Comparison of ENCODE assay signal across 20 cellular contexts in genomic region chr20:48875233-48875913, GRCh38. TPM values are rescaled to one million over a fixed set of nuclear protein-coding genes. Genes with fewer than 3 reads are reported as not detected.
DNase-seq lines count a peak whose midpoint lies in the region; ATAC-seq, FAIRE-seq and TF ChIP-seq lines count a peak whose summit lies in the region.
"Had no signal": no experiment of that assay in that cellular context is flagged by ENCODE, and none has a peak within 500 bp of the region (broad histone marks: within the 10 kb centered on the region; RNA-seq: fewer than 3 reads in every experiment).

No MANE protein-coding gene starts in this region.

- no peak for FAIRE-seq in H1 (lab: Jason Lieb, UNC)

- no peak for TF ChIP-seq CTCF in H1 (IDR thresholded peaks at IDR 0.05; ENCODE audit: control extremely low read depth in 1 of 3, insufficient read depth in 1 of 3, low read depth in 1 of 3, low read length in 3 of 3)
- no peak for TF ChIP-seq CTCF in ovary (IDR thresholded peaks at IDR 0.05)

- no peak overlapping the region for H3K4me3 Mint-ChIP-seq in activated naive CD8-positive, alpha-beta T cell treated with anti-CD3 and anti-CD28 coated beads, Interleukin-2, amount 10 ng/mL, durations not matched to agents 7 days and 5 days
- H3K4me3 Mint-ChIP-seq in activated naive CD8-positive, alpha-beta T cell treated with anti-CD3 and anti-CD28 coated beads for 36 hours = no peak overlapping the region
- H3K4me3 Mint-ChIP-seq: activated naive CD8-positive, alpha-beta T cell; nephron progenitor cell had no signal

- H3K27me3 ChIP-seq in H1 (replicated peaks in 1 of 4; ENCODE audit: control insufficient read depth in 3 of 4, extremely low read depth in 1 of 4, insufficient read depth in 3 of 4, low read length in 3 of 4) = no peaks in the 10 kb centered on the region
- H3K27me3 ChIP-seq in ovary = no peaks in the 10 kb centered on the region
- H3K27me3 ChIP-seq: body of pancreas, colonic mucosa, tibial nerve had no signal

- H2AFZ ChIP-seq in H1 (ENCODE audit: low read length) = 0 out of 2 replicates have a peak overlapping the region, but pooled peaks have one; percentile 8

- no peak for TF ChIP-seq RAD21 in H1 (IDR thresholded peaks at IDR 0.05 in 1 of 2, conservative IDR thresholded peaks at IDR 0.05 in 1 of 2; ENCODE audit: low read depth in 2 of 2, low read length in 2 of 2)

- H2BK20ac ChIP-seq in H1 (ENCODE audit: low read length) = no peak overlapping the region

- H3K18ac ChIP-seq in H1 (ENCODE audit: extremely low read depth, low read length) = no peak overlapping the region; the same call in 1 of the 2 replicates

- H3K36me3 Mint-ChIP-seq in activated naive CD8-positive, alpha-beta T cell treated with anti-CD3 and anti-CD28 coated beads, Interleukin-2, amount 10 ng/mL, durations not matched to agents 7 days and 5 days = peaks cover 7% of the 10 kb centered on the region
- peaks cover 6% of the 10 kb centered on the region for H3K36me3 Mint-ChIP-seq in activated naive CD8-positive, alpha-beta T cell treated with anti-CD3 and anti-CD28 coated beads for 36 hours

- H4K20me1 ChIP-seq in H1 (replicated peaks in 1 of 2; ENCODE audit: control insufficient read depth in 1 of 2, insufficient read depth in 2 of 2, low read length in 2 of 2) = no peaks in the 10 kb centered on the region

- no peak overlapping the region for H2BK15ac ChIP-seq in H1 (ENCODE audit: low read length)

- no peaks in the 10 kb centered on the region for H3K9me3 ChIP-seq in H1 (ENCODE audit: insufficient read depth in 2 of 2, low read depth in 1 of 2, low read length in 1 of 2)
- H3K9me3 ChIP-seq in ovary = no peaks in the 10 kb centered on the region
- H3K9me3 ChIP-seq: body of pancreas, Caco-2, colonic mucosa, psoas muscle, tibial nerve had no signal

- peaks cover 0 to 4% (median 0%) of the 10 kb centered on the region in 4 experiments; a peak in 1 of 7 replicates for H3K4me1 ChIP-seq in H1 (replicated peaks in 1 of 4; ENCODE audit: control insufficient read depth in 3 of 4, insufficient read depth in 4 of 4, low read length in 3 of 4)
- no peaks in the 10 kb centered on the region for H3K4me1 ChIP-seq in ovary (ENCODE audit: insufficient read depth)
- H3K4me1 ChIP-seq: body of pancreas, colonic mucosa, psoas muscle had no signal

- WGBS in H1 (ENCODE audit: extremely low coverage in 1 of 2, insufficient coverage in 1 of 2, insufficient read length in 1 of 2, insufficient replicate concordance in 2 of 2, low coverage in 1 of 2, low lambda C conversion rate in 2 of 2, missing lambda C conversion rate in 1 of 2), 2 experiments = 91% methylated on average over 17 of the region's 17 CpGs; no CpG with 5 or more reads in 1 of the 2 experiments
- 85 to 89% (median 86%) methylated on average over 17 of the region's 17 CpGs for WGBS in ovary, 3 donors

- intact Hi-C loops in ovary (cut with DNase I) = no loop called here

- no peak overlapping the region for H3K14ac ChIP-seq in H1 (ENCODE audit: insufficient read length)

- H3K9ac ChIP-seq in H1 (replicated peaks in 1 of 4; ENCODE audit: extremely low read depth in 1 of 4, low read depth in 3 of 4, low read length in 3 of 4) = no peak overlapping the region

- POLR2A ChIA-PET in activated naive CD8-positive, alpha-beta T cell treated with anti-CD3 and anti-CD28 coated beads, Interleukin-2, amount 10 ng/mL, durations not matched to agents 7 days and 5 days (lab: Charles Lee) = no interaction called here
- POLR2A ChIA-PET in H1 (lab: Charles Lee; ENCODE audit: partially characterized antibody) = no interaction called here

- peaks cover 2% of the 10 kb centered on the region for H3K27me3 Mint-ChIP-seq in activated naive CD8-positive, alpha-beta T cell treated with anti-CD3 and anti-CD28 coated beads, Interleukin-2, amount 10 ng/mL, durations not matched to agents 7 days and 5 days
- H3K27me3 Mint-ChIP-seq in activated naive CD8-positive, alpha-beta T cell treated with anti-CD3 and anti-CD28 coated beads for 36 hours = no peaks in the 10 kb centered on the region
- H3K27me3 Mint-ChIP-seq: activated naive CD8-positive, alpha-beta T cell had no signal

- H3K27ac ChIP-seq in H1 (ENCODE audit: low read depth, low read length) (no peak overlapping the region), ovary (no peak overlapping the region)
- H3K27ac ChIP-seq: body of pancreas, colonic mucosa, psoas muscle, tibial nerve, VCaP had no signal

- H3K23me2 ChIP-seq in H1 (ENCODE audit: low read depth, low read length) = peaks cover 2% of the 10 kb centered on the region; the same call in 1 of the 2 replicates

- H2AK5ac ChIP-seq in H1 (ENCODE audit: low read depth, low read length) = no peak overlapping the region

- no peak overlapping the region for H3K4me2 ChIP-seq in H1 (ENCODE audit: insufficient read depth in 1 of 2, low read depth in 2 of 2, low read length in 2 of 2)

- H3K23ac ChIP-seq in H1 (ENCODE audit: insufficient read length) = no peak overlapping the region

- TF ChIP-seq EP300 in H1 (IDR thresholded peaks at IDR 0.05; ENCODE audit: borderline replicate concordance in 1 of 2, low read depth in 2 of 2, low read length in 2 of 2) (no peak), ovary (IDR thresholded peaks at IDR 0.05) (no peak)

- H3K9me3 Mint-ChIP-seq in activated naive CD8-positive, alpha-beta T cell treated with anti-CD3 and anti-CD28 coated beads, Interleukin-2, amount 10 ng/mL, durations not matched to agents 7 days and 5 days = peaks cover 6% of the 10 kb centered on the region
- H3K9me3 Mint-ChIP-seq in activated naive CD8-positive, alpha-beta T cell treated with anti-CD3 and anti-CD28 coated beads for 36 hours = peaks cover 3% of the 10 kb centered on the region
- H3K9me3 Mint-ChIP-seq: nephron progenitor cell had no signal

- peak overlapping the region; percentile 11 for H3K27ac Mint-ChIP-seq in activated naive CD8-positive, alpha-beta T cell treated with anti-CD3 and anti-CD28 coated beads, Interleukin-2, amount 10 ng/mL, durations not matched to agents 7 days and 5 days
- H3K27ac Mint-ChIP-seq in activated naive CD8-positive, alpha-beta T cell treated with anti-CD3 and anti-CD28 coated beads for 36 hours = no peak overlapping the region
- H3K27ac Mint-ChIP-seq: activated naive CD8-positive, alpha-beta T cell; nephron progenitor cell had no signal

- no peak overlapping the region for H2BK120ac ChIP-seq in H1 (replicated peaks; ENCODE audit: low read depth, low read length)

- H3K56ac ChIP-seq in H1 (replicated peaks; ENCODE audit: insufficient read length, low read depth, low read length) = no peak overlapping the region

- DNase-seq in activated naive CD8-positive, alpha-beta T cell treated with anti-CD3 and anti-CD28 coated beads, Interleukin-2, amount 10 ng/mL, durations not matched to agents 7 days and 5 days = no peak
- DNase-seq in activated naive CD8-positive, alpha-beta T cell treated with anti-CD3 and anti-CD28 coated beads for 36 hours = no peak
- DNase-seq in NCI-H524 treated with DMSO at 0.1 percent for 48 hours (lab: John Stamatoyannopoulos, UW) (peak; percentile 51), H1 (ENCODE audit: low read depth in 1 of 2, low spot score in 2 of 2) (no peak), ovary (no peak), erythroblast (lab: John Stamatoyannopoulos, UW) (no peak)
- DNase-seq: activated CD4-positive, alpha-beta T cell treated with anti-CD3 and anti-CD28 coated beads, Interleukin-2, amount 50 U/mL, for 48 hours; colonic mucosa; kidney glomerular epithelial cell; NCI-H1417; nephron progenitor cell; NK-92 treated with Interleukin-12 subunit alpha and Interleukin-12 subunit beta, amount 100 ng/mL, for 24 hours; psoas muscle had no signal

- no peak overlapping the region for H2BK5ac ChIP-seq in H1 (ENCODE audit: low read depth, low read length)

- no peaks in the 10 kb centered on the region for H3K36me3 ChIP-seq in H1 (ENCODE audit: control insufficient read depth in 2 of 4, insufficient read depth in 4 of 4, low read length in 3 of 4)
- H3K36me3 ChIP-seq in ovary = no peaks in the 10 kb centered on the region
- H3K36me3 ChIP-seq: colonic mucosa, tibial nerve had no signal

- H3K4me1 Mint-ChIP-seq in activated naive CD8-positive, alpha-beta T cell treated with anti-CD3 and anti-CD28 coated beads, Interleukin-2, amount 10 ng/mL, durations not matched to agents 7 days and 5 days = peaks cover 20% of the 10 kb centered on the region
- peaks cover 5% of the 10 kb centered on the region for H3K4me1 Mint-ChIP-seq in activated naive CD8-positive, alpha-beta T cell treated with anti-CD3 and anti-CD28 coated beads for 36 hours

- H4K8ac ChIP-seq in H1 (ENCODE audit: extremely low read depth, insufficient read depth, low read length) = no peak overlapping the region

- no peak overlapping the region for H3K4me3 ChIP-seq in H1 (ENCODE audit: extremely low read depth in 1 of 4, insufficient read depth in 2 of 4, low read depth in 3 of 4, low read length in 4 of 4)
- H3K4me3 ChIP-seq in ovary = no peak overlapping the region
- H3K4me3 ChIP-seq: body of pancreas, colonic mucosa, psoas muscle, tibial nerve had no signal

- TF ChIP-seq POLR2A in H1 (IDR thresholded peaks at IDR 0.05; ENCODE audit: control extremely low read depth in 1 of 2, low read depth in 2 of 2, low read length in 2 of 2) = no peak
- TF ChIP-seq POLR2A in ovary (IDR thresholded peaks at IDR 0.05) = no peak
- TF ChIP-seq POLR2A in erythroblast (IDR thresholded peaks at IDR 0.05; ENCODE audit: low read length) = no peak

- ATAC-seq in activated naive CD8-positive, alpha-beta T cell treated with anti-CD3 and anti-CD28 coated beads, Interleukin-2, amount 10 ng/mL, durations not matched to agents 7 days and 5 days (ENCODE audit: low read depth) = no peak
- ATAC-seq in GM18867 (IDR thresholded peaks at IDR 0.05; ENCODE audit: unreplicated experiment) (no peak), GM21723 (IDR thresholded peaks at IDR 0.05; ENCODE audit: unreplicated experiment) (no peak)
- ATAC-seq: body of pancreas had no signal

- H4K91ac ChIP-seq in H1 (replicated peaks; ENCODE audit: insufficient read length, low read length) = no peak overlapping the region

- no peak overlapping the region for H3K4ac ChIP-seq in H1 (replicated peaks; ENCODE audit: insufficient read length, low read depth, low read length)

- H4K5ac ChIP-seq in H1 (ENCODE audit: insufficient read length, low read depth, low read length) = no peak overlapping the region

- H3K79me2 ChIP-seq in H1 (ENCODE audit: control insufficient read depth in 1 of 2, insufficient read depth in 2 of 2, low read length in 2 of 2) = no peaks in the 10 kb centered on the region

- no peaks in the 10 kb centered on the region for H3K79me1 ChIP-seq in H1 (ENCODE audit: low read depth, low read length)

- CTCF ChIA-PET in H1 (lab: Charles Lee; ENCODE audit: partially characterized antibody) = interaction anchor here (0.6 to 2.5 kb wide), 5 partner anchors 9 to 174 kb away, joined by 3 to 7 read pairs (median 4); no protein-coding TSS in a partner anchor

- H2BK12ac ChIP-seq in H1 (ENCODE audit: low read depth, low read length) = 0 out of 2 replicates have a peak overlapping the region, but pooled peaks have one; percentile 23

RNA-seq across cellular contexts. Expression of gene ARFGEF2, which starts 46.1 kb away (rescaled TPM):
- 10 to 100 TPM; 19.8 to 20.6 TPM for total RNA-seq in activated naive CD8-positive, alpha-beta T cell treated with anti-CD3 and anti-CD28 coated beads, Interleukin-2, amount 10 ng/mL, durations not matched to agents 7 days and 5 days
- total RNA-seq in activated naive CD8-positive, alpha-beta T cell treated with anti-CD3 and anti-CD28 coated beads for 36 hours = 10 to 100 TPM; 30.4 to 30.8 TPM
- 21.5 and 21.8 TPM in 2 replicates for total RNA-seq in H1 (2021; fragmentation: NEBNext Ultra II Directional; extraction: Animal tissue kit (Norgen Biotek cat#: 25700))
- polyA plus RNA-seq in H1 (2011; rRNA removed) (6.7 and 8.1 TPM in 2 replicates), ovary (10 to 100 TPM in 1 of 2 donors, 1 to 10 TPM in 1; 9.1 to 12.4 TPM)
- polyA plus RNA-seq in H1 (2011; cell fraction: cytosol; rRNA removed) = 9.4 TPM
- 14.0 TPM for polyA plus RNA-seq in H1 (2011; cell fraction: nucleus; rRNA removed)
- polyA plus RNA-seq in H1 (2012, experiment 1 of 2) = 8.8 to 14.4 TPM (median 12.1 TPM) in 4 replicates
- 0.66 TPM for polyA plus RNA-seq in H1 (2012, experiment 2 of 2)
- polyA plus RNA-seq in H1 (2013, experiment 1 of 2) = 9.1 TPM
- polyA plus RNA-seq in H1 (2013, experiment 2 of 2) = 9.3 TPM
- polyA minus RNA-seq in H1 (2011; rRNA and poly(A)+ RNA removed) = 33.0 and 42.7 TPM in 2 replicates
- polyA minus RNA-seq in H1 (2011; cell fraction: cytosol; rRNA and poly(A)+ RNA removed) = 15.7 TPM
- 33.7 TPM for polyA minus RNA-seq in H1 (2011; cell fraction: nucleus; rRNA and poly(A)+ RNA removed)
- 10 to 100 TPM; 16.3 to 23.9 (median 19.3) TPM for total RNA-seq in ovary

RNA-seq across cellular contexts. Expression of gene PREX1, which starts 47.6 kb away (rescaled TPM):
- 100 to 1,000 TPM; 142 to 147 TPM for total RNA-seq in activated naive CD8-positive, alpha-beta T cell treated with anti-CD3 and anti-CD28 coated beads, Interleukin-2, amount 10 ng/mL, durations not matched to agents 7 days and 5 days
- 10 to 100 TPM; 76.8 to 77.1 TPM for total RNA-seq in activated naive CD8-positive, alpha-beta T cell treated with anti-CD3 and anti-CD28 coated beads for 36 hours
- total RNA-seq in H1 (2021; fragmentation: NEBNext Ultra II Directional; extraction: Animal tissue kit (Norgen Biotek cat#: 25700)) = 12.8 and 13.5 TPM in 2 replicates
- polyA plus RNA-seq in H1 (2011; rRNA removed) (10.7 and 13.4 TPM in 2 replicates), ovary (1 to 10 TPM; 6.7 to 8.8 TPM)
- 9.6 TPM for polyA plus RNA-seq in H1 (2011; cell fraction: cytosol; rRNA removed)
- polyA plus RNA-seq in H1 (2011; cell fraction: nucleus; rRNA removed) = 17.7 TPM
- 8.8 to 13.0 TPM (median 12.7 TPM) in 4 replicates for polyA plus RNA-seq in H1 (2012, experiment 1 of 2)
- 8.5 TPM for polyA plus RNA-seq in H1 (2012, experiment 2 of 2)
- polyA plus RNA-seq in H1 (2013, experiment 1 of 2) = 6.3 TPM
- polyA plus RNA-seq in H1 (2013, experiment 2 of 2) = 6.2 TPM
- polyA minus RNA-seq in H1 (2011; rRNA and poly(A)+ RNA removed) = 12.9 and 16.1 TPM in 2 replicates
- polyA minus RNA-seq in H1 (2011; cell fraction: cytosol; rRNA and poly(A)+ RNA removed) = 9.6 TPM
- polyA minus RNA-seq in H1 (2011; cell fraction: nucleus; rRNA and poly(A)+ RNA removed) = 8.8 TPM
- total RNA-seq in ovary = 10 to 100 TPM in 2 of 7 donors, 1 to 10 TPM in 5; 3.8 to 13.6 (median 5.4) TPM
